In the genomic region with DNA sequence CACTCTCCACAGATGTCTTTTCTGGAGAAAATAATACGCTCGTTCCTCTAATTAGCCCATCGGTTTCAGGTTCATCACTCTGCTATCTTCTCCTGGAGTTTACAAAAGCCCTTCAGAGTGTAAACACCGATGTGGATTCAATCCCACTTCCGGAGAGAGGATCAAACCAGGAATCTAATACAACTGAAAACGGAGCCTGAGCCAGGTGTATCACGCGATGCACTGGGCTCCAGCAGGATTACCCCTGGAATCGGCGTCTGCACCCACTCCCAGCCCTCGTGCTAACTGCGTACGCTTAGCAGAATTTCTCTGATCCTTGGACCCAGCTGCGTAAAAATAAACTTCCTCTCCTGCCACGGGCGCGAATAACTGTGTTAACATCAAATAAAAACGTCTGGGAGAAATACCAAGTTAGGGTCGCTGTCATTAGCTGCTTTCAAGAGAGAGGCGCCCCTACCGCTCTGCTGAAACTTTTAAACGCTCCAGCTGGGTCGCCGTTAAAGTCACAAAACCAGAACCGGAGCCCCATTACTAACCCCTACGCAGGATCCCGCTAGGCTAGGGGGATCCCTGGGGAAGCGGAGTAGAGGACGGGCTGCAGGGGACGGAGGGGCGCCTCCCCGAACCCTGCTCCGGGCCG, we compare ENCODE assay signal across 1 cellular context.
TF ChIP-seq lines count a peak whose summit lies in the region.

No MANE protein-coding gene starts in this region.

TF ChIP-seq in SK-N-SH treated with all-trans-retinoic acid at 6 μM for 48 hours, 23 proteins besides CTCF, POLR2A, EP300 and RAD21 (continued from another document):
- TF ChIP-seq, protein P1, sequence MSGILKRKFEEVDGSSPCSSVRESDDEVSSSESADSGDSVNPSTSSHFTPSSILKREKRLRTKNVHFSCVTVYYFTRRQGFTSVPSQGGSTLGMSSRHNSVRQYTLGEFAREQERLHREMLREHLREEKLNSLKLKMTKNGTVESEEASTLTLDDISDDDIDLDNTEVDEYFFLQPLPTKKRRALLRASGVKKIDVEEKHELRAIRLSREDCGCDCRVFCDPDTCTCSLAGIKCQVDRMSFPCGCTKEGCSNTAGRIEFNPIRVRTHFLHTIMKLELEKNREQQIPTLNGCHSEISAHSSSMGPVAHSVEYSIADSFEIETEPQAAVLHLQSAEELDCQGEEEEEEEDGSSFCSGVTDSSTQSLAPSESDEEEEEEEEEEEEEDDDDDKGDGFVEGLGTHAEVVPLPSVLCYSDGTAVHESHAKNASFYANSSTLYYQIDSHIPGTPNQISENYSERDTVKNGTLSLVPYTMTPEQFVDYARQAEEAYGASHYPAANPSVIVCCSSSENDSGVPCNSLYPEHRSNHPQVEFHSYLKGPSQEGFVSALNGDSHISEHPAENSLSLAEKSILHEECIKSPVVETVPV (CRISPR knock-in tag; IDR thresholded peaks at IDR 0.05): 0 out of 2 replicates have a peak, but pooled peaks have one; percentile 44
- TF ChIP-seq ARNTL (CRISPR knock-in tag; IDR thresholded peaks at IDR 0.05; ENCODE audit: borderline replicate concordance, low read depth) (no peak), ZNF8 (CRISPR knock-in tag; IDR thresholded peaks at IDR 0.05) (no peak), ZFP30 (CRISPR knock-in tag; IDR thresholded peaks at IDR 0.05) (no peak), TOX (CRISPR knock-in tag; IDR thresholded peaks at IDR 0.05; ENCODE audit: borderline replicate concordance) (no peak), ISL1 (CRISPR knock-in tag; IDR thresholded peaks at IDR 0.05) (no peak), PPARA (CRISPR knock-in tag; IDR thresholded peaks at IDR 0.05; ENCODE audit: borderline replicate concordance) (no peak), ZC3H10 (CRISPR knock-in tag; IDR thresholded peaks at IDR 0.05) (no peak)
